16 cellular contexts compared by ENCODE assay signal in the genomic region with DNA sequence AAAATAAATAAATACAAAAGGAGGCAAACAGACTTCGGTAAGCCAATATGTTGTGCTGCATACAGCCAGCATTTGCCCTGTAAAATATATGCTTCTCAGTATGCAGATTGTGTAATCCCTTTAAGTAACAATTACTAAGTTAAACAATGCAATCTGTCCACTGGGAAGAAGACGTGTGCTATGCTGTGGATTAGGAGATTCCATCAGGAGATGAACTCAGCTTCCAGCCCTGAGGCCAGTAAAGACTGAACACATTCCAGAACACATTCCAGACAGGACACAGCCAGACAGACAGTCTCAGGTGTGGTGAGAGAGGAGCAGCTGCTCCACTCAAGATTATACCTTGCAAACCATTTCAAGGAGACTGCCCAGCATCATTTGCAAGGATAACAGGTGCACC.
DNase-seq lines count a peak whose midpoint lies in the region; ATAC-seq and TF ChIP-seq lines count a peak whose summit lies in the region.
"Had no signal": no experiment of that assay in that cellular context is flagged by ENCODE, and none has a peak within 500 bp of the region (broad histone marks: within the 10 kb centered on the region; RNA-seq: fewer than 3 reads in every experiment).

No MANE protein-coding gene starts in this region.

- H3K23ac ChIP-seq in neuronal stem cell (ENCODE audit: low read depth, low read length, poor library complexity): no peak overlapping the region

- H3K9me3 ChIP-seq in neuronal stem cell (replicated peaks in 1 of 2; ENCODE audit: control insufficient read depth in 2 of 2, insufficient read depth in 1 of 2, low read depth in 1 of 2, low read length in 2 of 2): no peaks in the 10 kb centered on the region
- H3K9me3 ChIP-seq: adrenal gland had no signal

- no peak overlapping the region for H3K27ac ChIP-seq in neuronal stem cell (replicated peaks; ENCODE audit: low read length)
- H3K27ac ChIP-seq: adrenal gland, skin epidermis had no signal

- H2BK5ac ChIP-seq in neuronal stem cell (ENCODE audit: low read length): no peak overlapping the region

- no peak overlapping the region for H4K91ac ChIP-seq in neuronal stem cell (ENCODE audit: low read depth, low read length, poor library complexity)

- no peak for ATAC-seq in GM21723 (IDR thresholded peaks at IDR 0.05; ENCODE audit: unreplicated experiment)
- ATAC-seq: activated T-cell treated with anti-CD3 and anti-CD28 coated beads, Interleukin-2, amount 50 U/mL, for 4 hours; left colon had no signal

- H3K4me1 ChIP-seq in neuronal stem cell (ENCODE audit: control insufficient read depth in 2 of 2, insufficient read depth in 1 of 2, low read depth in 1 of 2, low read length in 2 of 2): peaks cover 3% of the 10 kb centered on the region in 2 donors
- H3K4me1 ChIP-seq: adrenal gland had no signal

- no peak overlapping the region for H2BK120ac ChIP-seq in neuronal stem cell (ENCODE audit: low read depth, low read length)

- no peak overlapping the region for H3K4me2 ChIP-seq in neuronal stem cell (ENCODE audit: insufficient read depth, low read length, poor library complexity, severe bottlenecking)

- no CpG with 5 or more reads among the region's 2 CpGs for WGBS in neuronal stem cell (ENCODE audit: extremely low coverage in 2 of 2, insufficient read length in 2 of 2, insufficient replicate concordance in 1 of 2), 2 donors

- no peak overlapping the region for H2AK5ac ChIP-seq in neuronal stem cell (ENCODE audit: low read depth, low read length)

- DNase-seq in GM03348 (ENCODE audit: low spot score) (peak; percentile 2), NCI-H524 treated with DMSO at 0.1 percent for 48 hours (lab: John Stamatoyannopoulos, UW) (peak; percentile 45), epithelial cell of esophagus (ENCODE audit: low read depth) (peak; percentile 94), neuronal stem cell (ENCODE audit: low spot score) (peak; percentile 35), occipital lobe (lab: John Stamatoyannopoulos, UW) (no peak), putamen (ENCODE audit: low spot score) (no peak), NCI-H146 (lab: John Stamatoyannopoulos, UW) (no peak)
- DNase-seq: activated T-cell treated with anti-CD3 and anti-CD28 coated beads, Interleukin-2, amount 50 U/mL, for 4 hours; adrenal gland; CD4-positive, CD25-positive, alpha-beta regulatory T cell; foreskin melanocyte; left colon; NCI-H1694 treated with DMSO at 0.1 percent for 48 hours; nephron progenitor cell had no signal

- no peak overlapping the region for H3K18ac ChIP-seq in neuronal stem cell (ENCODE audit: low read length)

- TF ChIP-seq CTCF in epithelial cell of esophagus (IDR thresholded peaks at IDR 0.05; ENCODE audit: insufficient read depth, low read depth, low read length, missing control alignments): no peak

- H3K4me3 ChIP-seq in epithelial cell of esophagus (ENCODE audit: low read length) (no peak overlapping the region), neuronal stem cell (ENCODE audit: low read length in 2 of 2) (no peak overlapping the region)
- H3K4me3 ChIP-seq: adrenal gland, skin epidermis had no signal

- H3K79me1 ChIP-seq in neuronal stem cell (ENCODE audit: low read depth, low read length): no peaks in the 10 kb centered on the region

- no peak overlapping the region for H3K14ac ChIP-seq in neuronal stem cell (ENCODE audit: low read length)

- H4K8ac ChIP-seq in neuronal stem cell (ENCODE audit: low read depth, low read length): no peak overlapping the region

- no peak overlapping the region for H2BK12ac ChIP-seq in neuronal stem cell (ENCODE audit: low read length)

- H2BK15ac ChIP-seq in neuronal stem cell (ENCODE audit: low read length): no peak overlapping the region

- H2AFZ ChIP-seq in neuronal stem cell (ENCODE audit: low read length): no peak overlapping the region

- H3K27me3 ChIP-seq in neuronal stem cell (ENCODE audit: control insufficient read depth in 3 of 3, insufficient read depth in 3 of 3, low read depth in 1 of 3, low read length in 3 of 3): no peaks in the 10 kb centered on the region
- H3K27me3 ChIP-seq: adrenal gland had no signal

- H3K4ac ChIP-seq in neuronal stem cell (ENCODE audit: low read length): no peak overlapping the region

- no peak overlapping the region for H3K9ac ChIP-seq in neuronal stem cell (ENCODE audit: low read depth, low read length, poor library complexity)

- peaks cover 3 to 86% of the 10 kb centered on the region in 2 donors for H3K36me3 ChIP-seq in neuronal stem cell (replicated peaks in 1 of 2; ENCODE audit: control insufficient read depth in 2 of 2, insufficient read depth in 2 of 2, low read length in 2 of 2)

Comparison
In these comparisons a context has a peak if more than half of its experiments do, and no peak if none do; other contexts are left out.
1. DNase-seq: peak in GM03348 (single experiment), NCI-H524 treated with DMSO at 0.1 percent for 48 hours (single experiment), epithelial cell of esophagus (single experiment) and neuronal stem cell (single experiment); none in occipital lobe (single experiment), putamen (single experiment) and NCI-H146 (single experiment).